In genomic region chr2:218822622-218823021, GRCh38 we compare ENCODE assay signal across 2 cellular contexts.
TF ChIP-seq lines count a peak whose summit lies in the region.

No MANE protein-coding gene starts in this region.

TF ChIP-seq in GM23338, 12 proteins besides CTCF, POLR2A, EP300 and RAD21:
- TF ChIP-seq POLR2AphosphoS5 (IDR thresholded peaks at IDR 0.05; ENCODE audit: low read depth) (no peak), JUNB (IDR thresholded peaks at IDR 0.05; ENCODE audit: unreplicated experiment) (no peak), NANOG (IDR thresholded peaks at IDR 0.05; ENCODE audit: borderline replicate concordance) (no peak), EZH2phosphoT487 (IDR thresholded peaks at IDR 0.05; ENCODE audit: unreplicated experiment) (no peak), CREB1 (CRISPR knock-in tag; IDR thresholded peaks at IDR 0.05; ENCODE audit: low read depth) (no peak), ZNF331 (CRISPR knock-in tag; IDR thresholded peaks at IDR 0.05; ENCODE audit: low read depth) (no peak), REST (IDR thresholded peaks at IDR 0.05; ENCODE audit: unreplicated experiment) (no peak), STAT1 (IDR thresholded peaks at IDR 0.05; ENCODE audit: unreplicated experiment) (no peak), ZNF114 (CRISPR knock-in tag; IDR thresholded peaks at IDR 0.05) (no peak)

TF ChIP-seq in H1, 55 proteins besides CTCF, POLR2A, EP300 and RAD21:
- TF ChIP-seq PHF8 (conservative IDR thresholded peaks at IDR 0.05; ENCODE audit: low read depth, low read length) (no peak), CREB1 (IDR thresholded peaks at IDR 0.05) (no peak), RXRA (IDR thresholded peaks at IDR 0.05; ENCODE audit: insufficient read depth, low read depth, low read length) (no peak), NANOG (IDR thresholded peaks at IDR 0.05; ENCODE audit: insufficient read depth, low read depth, low read length, poor library complexity, severe bottlenecking) (no peak), CBX5 (IDR thresholded peaks at IDR 0.05; ENCODE audit: low read depth, low read length) (no peak)
